Comparison of ENCODE assay signal across 22 cellular contexts in the genomic region with DNA sequence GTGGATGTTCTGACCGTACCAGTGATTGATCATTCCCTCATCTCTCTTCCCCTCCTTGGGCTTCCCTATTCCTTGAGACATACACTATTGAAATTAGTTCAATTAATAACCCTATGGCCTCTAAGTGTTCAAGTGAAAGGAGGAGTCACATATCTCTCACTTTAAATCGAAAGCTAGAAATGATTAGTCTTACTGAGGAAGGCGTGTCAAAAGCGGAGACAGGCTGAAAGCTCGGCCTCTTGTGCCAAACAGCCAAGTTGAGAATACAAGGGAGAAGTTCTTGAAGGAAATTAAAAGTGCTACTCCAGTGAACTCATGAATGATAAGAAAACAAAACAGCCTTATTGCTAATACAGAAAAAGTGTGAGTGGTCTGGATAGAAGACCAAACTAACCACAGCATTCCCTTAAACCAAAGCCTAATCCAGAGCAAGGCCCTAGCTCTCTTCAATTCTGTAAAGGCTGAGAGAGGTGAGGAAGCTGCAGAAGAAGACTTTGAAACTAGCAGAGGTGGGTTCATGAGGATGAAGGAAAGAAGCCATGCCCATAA.
DNase-seq lines count a peak whose midpoint lies in the region; ATAC-seq, FAIRE-seq and TF ChIP-seq lines count a peak whose summit lies in the region.
"Had no signal": no experiment of that assay in that cellular context is flagged by ENCODE, and none has a peak within 500 bp of the region (broad histone marks: within the 10 kb centered on the region; RNA-seq: fewer than 3 reads in every experiment).

No MANE protein-coding gene starts in this region.

- H3K9me3 ChIP-seq in astrocyte (ENCODE audit: insufficient read depth, low read depth, low read length) (no peaks in the 10 kb centered on the region), left lung (no peaks in the 10 kb centered on the region), small intestine (ENCODE audit: control insufficient read depth, low read depth) (no peaks in the 10 kb centered on the region)
- H3K9me3 ChIP-seq: Caco-2 had no signal

- no peaks in the 10 kb centered on the region for H3K9me3 Mint-ChIP-seq in astrocyte (ENCODE audit: unreplicated experiment)
- H3K9me3 Mint-ChIP-seq: CD4-positive, alpha-beta T cell; GM23338 had no signal

- no peak overlapping the region for H3K9ac ChIP-seq in astrocyte (ENCODE audit: low read length)

- DNase-seq in astrocyte (ENCODE audit: low read depth) (peak; percentile 36), left lung (no peak), small intestine (peak; percentile 48), Right ventricle myocardium superior (no peak), NCI-H2107 treated with DMSO at 0.1 percent for 48 hours (lab: John Stamatoyannopoulos, UW; ENCODE audit: unreplicated experiment) (no peak)
- DNase-seq: AML-193; Caco-2; CD4-positive, alpha-beta T cell; HFFc6; KG1 had no signal

- intact Hi-C loops in left lung (cut with DNase I) (no loop called here), Right ventricle myocardium superior (cut with DNase I) (no loop called here)

- no peak overlapping the region for H2AFZ ChIP-seq in astrocyte (ENCODE audit: low read depth, low read length)
- H2AFZ ChIP-seq: GM23338 had no signal

- ATAC-seq in HG02885 (IDR thresholded peaks at IDR 0.05; ENCODE audit: poor library complexity, unreplicated experiment) (peak; percentile 86), left lung (peak; percentile 27), Right ventricle myocardium superior (ENCODE audit: poor library complexity) (no peak), GM18873 (IDR thresholded peaks at IDR 0.05; ENCODE audit: low FRiP score, unreplicated experiment) (no peak)
- ATAC-seq: GM23338, HCT116 had no signal

- no peaks in the 10 kb centered on the region for H3K27me3 ChIP-seq in astrocyte (ENCODE audit: insufficient read depth, low read length)
- no peaks in the 10 kb centered on the region for H3K27me3 ChIP-seq in left lung
- H3K27me3 ChIP-seq in small intestine (ENCODE audit: control insufficient read depth in 2 of 2, insufficient read depth in 2 of 2, low read length in 2 of 2): no peaks in the 10 kb centered on the region

- H3K4me1 Mint-ChIP-seq in astrocyte (ENCODE audit: low read depth, unreplicated experiment): peaks cover 4% of the 10 kb centered on the region

- H3K27ac ChIP-seq in astrocyte (ENCODE audit: low read depth, low read length) (no peak overlapping the region), left lung (no peak overlapping the region), small intestine (ENCODE audit: low read depth in 1 of 2, low read length in 1 of 2) (no peak overlapping the region)
- H3K27ac ChIP-seq: C4-2B had no signal

- H3K79me2 ChIP-seq in astrocyte (ENCODE audit: insufficient read depth, low read length): no peaks in the 10 kb centered on the region

- H3K27me3 Mint-ChIP-seq in astrocyte (ENCODE audit: low read depth, unreplicated experiment): peaks cover 1% of the 10 kb centered on the region

- H4K20me1 ChIP-seq in astrocyte (ENCODE audit: insufficient read depth, low read length): no peaks in the 10 kb centered on the region

- H3K4me1 ChIP-seq in astrocyte (ENCODE audit: insufficient read depth, low read length): no peaks in the 10 kb centered on the region
- no peaks in the 10 kb centered on the region for H3K4me1 ChIP-seq in left lung
- H3K4me1 ChIP-seq in small intestine (ENCODE audit: control insufficient read depth in 2 of 2, insufficient read depth in 1 of 2, low read depth in 1 of 2, low read length in 1 of 2): no peaks in the 10 kb centered on the region
- H3K4me1 ChIP-seq: Caco-2 had no signal

- H3K36me3 Mint-ChIP-seq in astrocyte (ENCODE audit: low read depth, unreplicated experiment): no peaks in the 10 kb centered on the region

- no peak overlapping the region for H3K4me3 ChIP-seq in astrocyte (ENCODE audit: insufficient read depth, low read depth, low read length)
- no peak overlapping the region for H3K4me3 ChIP-seq in left lung
- H3K4me3 ChIP-seq in small intestine (ENCODE audit: low read depth in 1 of 2, low read length in 2 of 2): no peak overlapping the region
- H3K4me3 ChIP-seq: GM23338 had no signal

- no peak for TF ChIP-seq CTCF in astrocyte (IDR thresholded peaks at IDR 0.05; ENCODE audit: insufficient read depth, low read depth, low read length)
- no peak for TF ChIP-seq CTCF in left lung (IDR thresholded peaks at IDR 0.05)

- no peak overlapping the region for H3K27ac Mint-ChIP-seq in astrocyte (ENCODE audit: unreplicated experiment)
- H3K27ac Mint-ChIP-seq: CD4-positive, alpha-beta T cell; GM23338; HFFc6 had no signal

- H3K4me2 ChIP-seq in astrocyte (ENCODE audit: low read length): no peak overlapping the region
- H3K4me2 ChIP-seq: GM23338 had no signal

- H3K4me3 Mint-ChIP-seq in astrocyte (ENCODE audit: unreplicated experiment): no peak overlapping the region
- H3K4me3 Mint-ChIP-seq: CD4-positive, alpha-beta T cell; GM23338; HFFc6 had no signal

- H3K36me3 ChIP-seq in astrocyte (ENCODE audit: insufficient read depth, low read length) (no peaks in the 10 kb centered on the region), left lung (no peaks in the 10 kb centered on the region), small intestine (ENCODE audit: control insufficient read depth in 2 of 2, insufficient read depth in 2 of 2, low read length in 2 of 2) (no peaks in the 10 kb centered on the region)

- 34 to 74% (median 58%) methylated on average over 5 of the region's 5 CpGs for WGBS in small intestine, 3 donors

- no peak for FAIRE-seq in astrocyte (lab: Jason Lieb, UNC)
- no peak for FAIRE-seq in small intestine (lab: Jason Lieb, UNC)
- FAIRE-seq: A204.1, D721Med, G401.6, GM12892, GM18507, GM19239, H54 had no signal

Comparison
In these comparisons a context has a peak if more than half of its experiments do, and no peak if none do; other contexts are left out.
1. ATAC-seq: peak in HG02885 (single experiment) and left lung (single experiment); none in Right ventricle myocardium superior (single experiment) and GM18873 (single experiment).
2. DNase-seq: peak in astrocyte (single experiment) and small intestine (single experiment); none in left lung (0 of 2), Right ventricle myocardium superior (single experiment) and NCI-H2107 treated with DMSO at 0.1 percent for 48 hours (single experiment).